ENCODE assay signal across 1 cellular context in the genomic region with DNA sequence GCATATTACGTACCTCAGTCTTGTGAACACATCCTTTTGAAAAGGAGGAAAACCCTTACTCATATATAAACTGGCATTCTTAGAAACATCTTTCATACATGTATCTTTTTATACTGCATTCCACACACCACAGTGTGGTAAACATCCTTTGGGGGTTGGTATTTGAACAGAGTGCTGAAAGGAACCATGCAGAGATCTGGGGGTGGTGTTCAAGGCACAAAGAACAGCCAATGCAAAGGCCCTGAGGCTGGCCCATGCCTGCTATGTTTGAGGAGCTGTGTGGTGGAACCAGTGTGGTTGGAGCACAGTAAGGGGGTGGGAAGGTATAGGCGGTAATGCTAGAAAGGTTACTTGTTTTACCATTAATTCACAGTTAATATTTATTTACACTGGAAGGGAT.
TF ChIP-seq lines count a peak whose summit lies in the region.

No MANE protein-coding gene starts in this region.

TF ChIP-seq in WTC11, 78 proteins besides CTCF, POLR2A, EP300 and RAD21 (continued from another document):
- TF ChIP-seq, protein P1, sequence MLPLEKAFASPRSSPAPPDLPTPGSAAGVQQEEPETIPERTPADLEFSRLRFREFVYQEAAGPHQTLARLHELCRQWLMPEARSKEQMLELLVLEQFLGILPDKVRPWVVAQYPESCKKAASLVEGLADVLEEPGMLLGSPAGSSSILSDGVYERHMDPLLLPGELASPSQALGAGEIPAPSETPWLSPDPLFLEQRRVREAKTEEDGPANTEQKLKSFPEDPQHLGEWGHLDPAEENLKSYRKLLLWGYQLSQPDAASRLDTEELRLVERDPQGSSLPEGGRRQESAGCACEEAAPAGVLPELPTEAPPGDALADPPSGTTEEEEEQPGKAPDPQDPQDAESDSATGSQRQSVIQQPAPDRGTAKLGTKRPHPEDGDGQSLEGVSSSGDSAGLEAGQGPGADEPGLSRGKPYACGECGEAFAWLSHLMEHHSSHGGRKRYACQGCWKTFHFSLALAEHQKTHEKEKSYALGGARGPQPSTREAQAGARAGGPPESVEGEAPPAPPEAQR (CRISPR knock-in tag; IDR thresholded peaks at IDR 0.05), result no peak
- TF ChIP-seq IRF2 (CRISPR knock-in tag; IDR thresholded peaks at IDR 0.05; ENCODE audit: borderline replicate concordance, low read depth), result no peak
- TF ChIP-seq, protein P2, sequence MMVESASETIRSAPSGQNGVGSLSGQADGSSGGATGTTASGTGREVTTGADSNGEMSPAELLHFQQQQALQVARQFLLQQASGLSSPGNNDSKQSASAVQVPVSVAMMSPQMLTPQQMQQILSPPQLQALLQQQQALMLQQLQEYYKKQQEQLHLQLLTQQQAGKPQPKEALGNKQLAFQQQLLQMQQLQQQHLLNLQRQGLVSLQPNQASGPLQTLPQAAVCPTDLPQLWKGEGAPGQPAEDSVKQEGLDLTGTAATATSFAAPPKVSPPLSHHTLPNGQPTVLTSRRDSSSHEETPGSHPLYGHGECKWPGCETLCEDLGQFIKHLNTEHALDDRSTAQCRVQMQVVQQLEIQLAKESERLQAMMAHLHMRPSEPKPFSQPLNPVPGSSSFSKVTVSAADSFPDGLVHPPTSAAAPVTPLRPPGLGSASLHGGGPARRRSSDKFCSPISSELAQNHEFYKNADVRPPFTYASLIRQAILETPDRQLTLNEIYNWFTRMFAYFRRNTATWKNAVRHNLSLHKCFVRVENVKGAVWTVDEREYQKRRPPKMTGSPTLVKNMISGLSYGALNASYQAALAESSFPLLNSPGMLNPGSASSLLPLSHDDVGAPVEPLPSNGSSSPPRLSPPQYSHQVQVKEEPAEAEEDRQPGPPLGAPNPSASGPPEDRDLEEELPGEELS (CRISPR knock-in tag; IDR thresholded peaks at IDR 0.05), result no peak
- TF ChIP-seq, protein P3, sequence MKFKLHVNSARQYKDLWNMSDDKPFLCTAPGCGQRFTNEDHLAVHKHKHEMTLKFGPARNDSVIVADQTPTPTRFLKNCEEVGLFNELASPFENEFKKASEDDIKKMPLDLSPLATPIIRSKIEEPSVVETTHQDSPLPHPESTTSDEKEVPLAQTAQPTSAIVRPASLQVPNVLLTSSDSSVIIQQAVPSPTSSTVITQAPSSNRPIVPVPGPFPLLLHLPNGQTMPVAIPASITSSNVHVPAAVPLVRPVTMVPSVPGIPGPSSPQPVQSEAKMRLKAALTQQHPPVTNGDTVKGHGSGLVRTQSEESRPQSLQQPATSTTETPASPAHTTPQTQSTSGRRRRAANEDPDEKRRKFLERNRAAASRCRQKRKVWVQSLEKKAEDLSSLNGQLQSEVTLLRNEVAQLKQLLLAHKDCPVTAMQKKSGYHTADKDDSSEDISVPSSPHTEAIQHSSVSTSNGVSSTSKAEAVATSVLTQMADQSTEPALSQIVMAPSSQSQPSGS (CRISPR knock-in tag; IDR thresholded peaks at IDR 0.05; ENCODE audit: borderline replicate concordance, low read depth), result no peak
- no peak for TF ChIP-seq OVOL2 (CRISPR knock-in tag; IDR thresholded peaks at IDR 0.05; ENCODE audit: borderline replicate concordance)
- TF ChIP-seq, protein P4, sequence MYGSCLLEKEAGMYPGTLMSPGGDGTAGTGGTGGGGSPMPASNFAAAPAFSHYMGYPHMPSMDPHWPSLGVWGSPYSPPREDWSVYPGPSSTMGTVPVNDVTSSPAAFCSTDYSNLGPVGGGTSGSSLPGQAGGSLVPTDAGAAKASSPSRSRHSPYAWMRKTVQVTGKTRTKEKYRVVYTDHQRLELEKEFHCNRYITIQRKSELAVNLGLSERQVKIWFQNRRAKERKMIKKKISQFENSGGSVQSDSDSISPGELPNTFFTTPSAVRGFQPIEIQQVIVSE (CRISPR knock-in tag; IDR thresholded peaks at IDR 0.05; ENCODE audit: borderline replicate concordance), result no peak
- TF ChIP-seq PRRX2 (CRISPR knock-in tag; IDR thresholded peaks at IDR 0.05), result no peak
- TF ChIP-seq, protein P5, sequence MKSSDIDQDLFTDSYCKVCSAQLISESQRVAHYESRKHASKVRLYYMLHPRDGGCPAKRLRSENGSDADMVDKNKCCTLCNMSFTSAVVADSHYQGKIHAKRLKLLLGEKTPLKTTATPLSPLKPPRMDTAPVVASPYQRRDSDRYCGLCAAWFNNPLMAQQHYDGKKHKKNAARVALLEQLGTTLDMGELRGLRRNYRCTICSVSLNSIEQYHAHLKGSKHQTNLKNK (CRISPR knock-in tag; IDR thresholded peaks at IDR 0.05), result no peak
